ENCODE assay signal across 18 cellular contexts in the genomic region with DNA sequence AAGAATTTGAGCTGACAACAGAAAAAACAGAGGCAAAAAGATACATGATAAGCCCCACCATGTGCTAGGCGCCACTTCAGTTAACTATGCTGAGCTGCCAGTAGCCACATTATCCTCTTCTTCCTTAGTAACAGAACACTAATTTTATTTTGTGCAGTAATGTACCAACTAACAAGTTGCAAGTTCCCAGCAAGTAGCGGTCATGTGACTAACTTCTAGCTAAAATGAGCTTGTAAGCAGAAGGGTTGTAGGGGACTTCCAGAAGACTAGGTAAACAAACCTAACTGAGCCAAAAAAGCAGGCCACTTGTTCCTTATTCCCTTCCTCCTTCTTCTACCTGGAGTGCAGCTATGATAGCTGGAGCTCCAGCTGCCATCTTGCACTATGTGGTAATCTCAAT.
"Had no signal": no experiment of that assay in that cellular context is flagged by ENCODE, and none has a peak within 500 bp of the region (broad histone marks: within the 10 kb centered on the region; RNA-seq: fewer than 3 reads in every experiment).

No MANE protein-coding gene starts in this region.

- H3K9me3 ChIP-seq: body of pancreas, lower lobe of right lung, tibial nerve, uterus had no signal

- DNase-seq: activated CD4-positive, alpha-beta T cell treated with anti-CD3 and anti-CD28 coated beads, Interleukin-2, amount 50 U/mL, for 4 hours; activated CD4-positive, CD25-positive, alpha-beta regulatory T cell; activated CD8-positive, alpha-beta memory T cell treated with anti-CD3 and anti-CD28 coated beads, Interleukin-2, amount 10 ng/mL, durations not matched to agents 7 days and 5 days; activated gamma-delta T cell treated with Interleukin-2 at 50 U/mL for 16 hours; activated T-cell treated with anti-CD3 and anti-CD28 coated beads, Interleukin-2, amount 50 U/mL, for 4 hours; amniotic stem cell; body of pancreas; central memory CD4-positive, alpha-beta T cell; cortex of kidney; effector memory CD4-positive, alpha-beta T cell; foreskin keratinocyte; lower lobe of right lung; midbrain; stimulated activated CD4-positive, alpha-beta T cell treated with anti-CD3 and anti-CD28 coated beads, Interleukin-1b, Interleukin-23, amount 100 ng/mL, for 48 hours; uterus had no signal

- H3K4me1 ChIP-seq: body of pancreas, lower lobe of right lung, neural progenitor cell, tibial nerve, uterus had no signal

- ATAC-seq: activated CD8-positive, alpha-beta memory T cell treated with anti-CD3 and anti-CD28 coated beads, Interleukin-2, amount 10 ng/mL, durations not matched to agents 7 days and 5 days; activated T-cell treated with anti-CD3 and anti-CD28 coated beads, Interleukin-2, amount 50 U/mL, for 4 hours; body of pancreas; foreskin keratinocyte; lower lobe of right lung; sciatic nerve had no signal

- H3K27ac ChIP-seq: body of pancreas, foreskin keratinocyte, lower lobe of right lung, neural progenitor cell, tibial nerve, uterus had no signal

- H3K4me3 ChIP-seq: body of pancreas, lower lobe of right lung, neural progenitor cell, tibial nerve, uterus had no signal

- H3K27me3 ChIP-seq: body of pancreas, foreskin keratinocyte, neural progenitor cell, tibial nerve, uterus had no signal

- H3K36me3 ChIP-seq: lower lobe of right lung, neural progenitor cell, uterus had no signal
